Comparison of ENCODE assay signal across 15 cellular contexts in the genomic region with DNA sequence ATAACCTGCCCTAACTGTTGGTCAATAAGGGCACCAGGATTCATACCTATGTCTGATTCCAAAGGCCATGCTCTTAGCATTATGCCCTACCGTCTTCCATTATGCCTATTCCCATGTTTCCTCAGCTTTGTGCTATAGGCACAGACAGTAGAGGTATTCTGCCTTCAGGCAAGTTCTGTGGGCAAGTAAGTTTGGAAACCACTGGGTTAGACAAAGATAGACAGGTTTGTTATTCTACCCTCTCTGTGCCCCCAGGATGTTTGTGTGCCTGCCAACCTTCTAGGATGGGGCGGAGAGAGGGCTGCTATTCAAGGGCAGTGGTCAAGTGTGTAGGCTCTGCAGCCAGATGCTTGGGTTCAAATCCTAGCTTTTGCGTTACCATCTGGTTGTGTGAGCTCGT. TPM values are rescaled to one million over a fixed set of nuclear protein-coding genes. Genes with fewer than 3 reads are reported as not detected.
DNase-seq lines count a peak whose midpoint lies in the region; ATAC-seq and TF ChIP-seq lines count a peak whose summit lies in the region.
"Had no signal": no experiment of that assay in that cellular context is flagged by ENCODE, and none has a peak within 500 bp of the region (broad histone marks: within the 10 kb centered on the region; RNA-seq: fewer than 3 reads in every experiment).

No MANE protein-coding gene starts in this region.

- no peak for TF ChIP-seq CTCF in Calu3 (IDR thresholded peaks at IDR 0.05; ENCODE audit: unreplicated experiment)
- no peak for TF ChIP-seq CTCF in Panc1 (IDR thresholded peaks at IDR 0.05)
- TF ChIP-seq CTCF in esophagus muscularis mucosa (IDR thresholded peaks at IDR 0.05), result no peak
- no peak for TF ChIP-seq CTCF in smooth muscle cell (IDR thresholded peaks at IDR 0.05; ENCODE audit: borderline replicate concordance, insufficient read depth, poor library complexity, severe bottlenecking)
- TF ChIP-seq CTCF in MM.1S (IDR thresholded peaks at IDR 0.05; ENCODE audit: low read length), result no peak

- DNase-seq in Calu3 (no peak), Panc1 (ENCODE audit: low read depth, low spot score) (no peak), esophagus muscularis mucosa (ENCODE audit: extremely low spot score) (no peak), smooth muscle cell (lab: John Stamatoyannopoulos, UW; ENCODE audit: unreplicated experiment) (no peak), MM.1S (no peak), NCI-H187 (lab: John Stamatoyannopoulos, UW) (no peak), NCI-H524 (lab: John Stamatoyannopoulos, UW) (no peak), AML-193 (lab: John Stamatoyannopoulos, UW) (no peak)
- DNase-seq: activated effector memory CD4-positive, alpha-beta T cell treated with Interleukin-2 at 50 U/mL for 16 hours; naive thymus-derived CD4-positive, alpha-beta T cell; NCI-H1436; OCI-M1 had no signal

- H3K36me3 ChIP-seq in Panc1 (ENCODE audit: control insufficient read depth, insufficient read depth, low read length) (no peaks in the 10 kb centered on the region), esophagus muscularis mucosa (peaks cover 0 to 37% (median 15%) of the 10 kb centered on the region in 4 donors), smooth muscle cell (ENCODE audit: low read depth) (no peaks in the 10 kb centered on the region), MM.1S (replicated peaks; ENCODE audit: insufficient read depth, low read length) (no peaks in the 10 kb centered on the region)

- BruUV-seq in Calu3 (replicated peaks; lab: Mats Ljungman, UMichigan) (TSS peak; percentile 74), Panc1 (replicated peaks; lab: Mats Ljungman, UMichigan) (no TSS peak)

- H3K4me3 ChIP-seq in Panc1 (ENCODE audit: low read depth in 2 of 2, low read length in 2 of 2) (no peak overlapping the region), esophagus muscularis mucosa (peak overlapping the region in 2 of 4 donors; percentile 22 to 75), smooth muscle cell (no peak overlapping the region), MM.1S (ENCODE audit: low read length) (no peak overlapping the region)

- TF ChIP-seq EP300 in esophagus muscularis mucosa (IDR thresholded peaks at IDR 0.05), result no peak

- no peak for TF ChIP-seq POLR2A in esophagus muscularis mucosa (IDR thresholded peaks at IDR 0.05; ENCODE audit: low read depth)

- H3K4me1 ChIP-seq in Panc1 (ENCODE audit: control insufficient read depth, insufficient read depth, low read length), result peaks cover 28% of the 10 kb centered on the region
- H3K4me1 ChIP-seq in esophagus muscularis mucosa, result peaks cover 45 to 62% (median 52%) of the 10 kb centered on the region in 4 donors
- peaks cover 27% of the 10 kb centered on the region for H3K4me1 ChIP-seq in smooth muscle cell (ENCODE audit: low read depth)
- peaks cover 32% of the 10 kb centered on the region for H3K4me1 ChIP-seq in MM.1S (ENCODE audit: low read length)

- H4K20me1 ChIP-seq in smooth muscle cell (ENCODE audit: low read depth) (no peaks in the 10 kb centered on the region), MM.1S (ENCODE audit: insufficient read depth, low read length) (no peaks in the 10 kb centered on the region)

- no peak for ATAC-seq in Panc1
- ATAC-seq: naive thymus-derived CD4-positive, alpha-beta T cell had no signal

- H3K79me2 ChIP-seq in smooth muscle cell (ENCODE audit: low read depth) (no peaks in the 10 kb centered on the region), MM.1S (ENCODE audit: low read length) (no peaks in the 10 kb centered on the region)

- H3K4me2 ChIP-seq in smooth muscle cell (peak overlapping the region; percentile 18), MM.1S (ENCODE audit: low read depth, low read length) (no peak overlapping the region)

- intact Hi-C loops in Calu3 (cut with micrococcal nuclease; ENCODE audit: unreplicated experiment) (no loop called here), Panc1 (cut with micrococcal nuclease; ENCODE audit: unreplicated experiment) (no loop called here), esophagus muscularis mucosa (cut with DNase I) (no loop called here)

- in situ Hi-C loops in Panc1 (cut with HindIII; ENCODE audit: low pct_unique_long_range_greater_than_20kb, low sequenced_read_pairs), result no loop called here

- H2AFZ ChIP-seq in smooth muscle cell (ENCODE audit: low read depth) (no peak overlapping the region), MM.1S (ENCODE audit: low read length) (no peak overlapping the region)

- CTCF ChIA-PET in Calu3 (lab: Charles Lee), result interaction anchor here (1.2 to 3.3 kb wide), 3 partner anchors 10 to 13 kb away, joined by 3 to 21 read pairs (median 13); no protein-coding TSS in a partner anchor
- CTCF ChIA-PET in Panc1 (lab: Charles Lee), result no interaction called here

- peak overlapping the region; percentile 34; the same call in 1 of the 2 replicates for H3K27ac ChIP-seq in Panc1 (ENCODE audit: low read length)
- H3K27ac ChIP-seq in esophagus muscularis mucosa (replicated peaks in 1 of 4), result peak overlapping the region; percentile 44 to 72 (median 67)
- no peak overlapping the region for H3K27ac ChIP-seq in smooth muscle cell (ENCODE audit: low read depth)
- H3K27ac ChIP-seq in MM.1S (ENCODE audit: low read length), result no peak overlapping the region

- H3K9ac ChIP-seq in smooth muscle cell (ENCODE audit: low read depth), result no peak overlapping the region
- no peak overlapping the region for H3K9ac ChIP-seq in MM.1S (ENCODE audit: low read length)

- no peaks in the 10 kb centered on the region for H3K9me3 ChIP-seq in Panc1 (ENCODE audit: control insufficient read depth, insufficient read depth, low read depth, low read length)
- no peaks in the 10 kb centered on the region for H3K9me3 ChIP-seq in esophagus muscularis mucosa
- no peaks in the 10 kb centered on the region for H3K9me3 ChIP-seq in smooth muscle cell (replicated peaks; ENCODE audit: low read depth)
- no peaks in the 10 kb centered on the region for H3K9me3 ChIP-seq in MM.1S (replicated peaks; ENCODE audit: insufficient read depth, low read length)

- 84% methylated on average over 4 of the region's 4 CpGs for WGBS in esophagus muscularis mucosa
- WGBS in smooth muscle cell (ENCODE audit: low lambda C conversion rate), result 93% methylated on average over 4 of the region's 4 CpGs

- H3F3A ChIP-seq in smooth muscle cell (ENCODE audit: low read depth) (no peaks in the 10 kb centered on the region), MM.1S (ENCODE audit: insufficient read depth, low read length) (peaks cover 16% of the 10 kb centered on the region)

- H3K27me3 Mint-ChIP-seq in Calu3 (ENCODE audit: unreplicated experiment), result no peaks in the 10 kb centered on the region

- H3K27ac Mint-ChIP-seq in Calu3 (ENCODE audit: unreplicated experiment), result peak overlapping the region; percentile 68
- H3K27ac Mint-ChIP-seq: naive thymus-derived CD4-positive, alpha-beta T cell had no signal

- POLR2A ChIA-PET in Panc1 (lab: Charles Lee), result no interaction called here

- peak overlapping the region; percentile 18 for H3K4me3 Mint-ChIP-seq in Calu3 (ENCODE audit: low read depth, unreplicated experiment)
- H3K4me3 Mint-ChIP-seq: naive thymus-derived CD4-positive, alpha-beta T cell had no signal

- peaks cover 51% of the 10 kb centered on the region for H3K4me1 Mint-ChIP-seq in Calu3 (ENCODE audit: low read depth, unreplicated experiment)

- H3K27me3 ChIP-seq in Panc1 (ENCODE audit: control insufficient read depth, insufficient read depth, low read length) (no peaks in the 10 kb centered on the region), esophagus muscularis mucosa (no peaks in the 10 kb centered on the region), smooth muscle cell (ENCODE audit: low read depth) (no peaks in the 10 kb centered on the region), MM.1S (replicated peaks; ENCODE audit: insufficient read depth, low read length) (no peaks in the 10 kb centered on the region)

- H3K9me2 ChIP-seq in MM.1S (replicated peaks; ENCODE audit: insufficient read depth, low read length), result no peaks in the 10 kb centered on the region

- H3K36me3 Mint-ChIP-seq in Calu3 (ENCODE audit: insufficient read depth, unreplicated experiment), result peaks cover 23% of the 10 kb centered on the region
- H3K36me3 Mint-ChIP-seq: naive thymus-derived CD4-positive, alpha-beta T cell; WTC11 had no signal

- H3K9me3 Mint-ChIP-seq in Calu3 (ENCODE audit: low read depth, unreplicated experiment), result no peaks in the 10 kb centered on the region
- H3K9me3 Mint-ChIP-seq: naive thymus-derived CD4-positive, alpha-beta T cell; WTC11 had no signal

RNA-seq across cellular contexts. Expression of a gene that starts 4.6 kb away (rescaled TPM):
- 8.2 and 11.0 TPM in 2 replicates for total RNA-seq in Calu3 (2022)
- total RNA-seq in Panc1 (2021; ENCODE audit: unreplicated experiment), result 5.8 TPM
- 2.5 TPM for polyA plus RNA-seq in Panc1 (2012; ENCODE audit: insufficient read length)
- total RNA-seq in esophagus muscularis mucosa, result 10 to 100 TPM; 18.3 to 48.2 (median 32.5) TPM
- 4.0 and 5.6 TPM in 2 replicates for total RNA-seq in smooth muscle cell
- 1.9 and 3.6 TPM in 2 replicates for polyA plus RNA-seq in smooth muscle cell

RNA-seq across cellular contexts. Expression of a gene that starts 18.9 kb away (rescaled TPM):
- total RNA-seq in Calu3 (2022) (17.0 and 17.2 TPM in 2 replicates), Panc1 (2021; ENCODE audit: unreplicated experiment) (32.0 TPM), esophagus muscularis mucosa (10 to 100 TPM; 34.5 to 56.0 (median 40.7) TPM), smooth muscle cell (2.4 and 11.4 TPM in 2 replicates)
- 27.4 TPM for polyA plus RNA-seq in Panc1 (2012; ENCODE audit: insufficient read length)
- 6.2 and 8.6 TPM in 2 replicates for polyA plus RNA-seq in smooth muscle cell

RNA-seq across cellular contexts. Expression of a gene that starts 28.8 kb away (rescaled TPM):
- total RNA-seq in Calu3 (2022) (0.42 TPM in 1 of 2 replicates, not detected in the other), Panc1 (2021; ENCODE audit: unreplicated experiment) (not detected), esophagus muscularis mucosa (1 to 10 TPM in 1 of 4 donors, under 1 TPM in 1, not detected in 2; 0.39 to 2.0 TPM), smooth muscle cell (1.8 and 5.1 TPM in 2 replicates)
- not detected for polyA plus RNA-seq in Panc1 (2012; ENCODE audit: insufficient read length)
- polyA plus RNA-seq in smooth muscle cell, result 0.47 and 0.74 TPM in 2 replicates
- total RNA-seq: dermis blood vessel endothelial cell; naive thymus-derived CD4-positive, alpha-beta T cell; WTC11 had no signal
- polyA plus RNA-seq: BJ; naive thymus-derived CD4-positive, alpha-beta T cell had no signal

RNA-seq across cellular contexts. Expression of a gene that starts 48.3 kb away (rescaled TPM):
- total RNA-seq in Calu3 (2022) (29.7 and 33.5 TPM in 2 replicates), Panc1 (2021; ENCODE audit: unreplicated experiment) (47.3 TPM), esophagus muscularis mucosa (10 to 100 TPM; 10.3 to 17.9 (median 13.5) TPM), smooth muscle cell (23.0 and 28.6 TPM in 2 replicates)
- polyA plus RNA-seq in Panc1 (2012; ENCODE audit: insufficient read length), result 18.4 TPM
- polyA plus RNA-seq in smooth muscle cell, result 17.0 and 18.9 TPM in 2 replicates

Comparison
In these comparisons a context has a peak if more than half of its experiments do, and no peak if none do; other contexts are left out.
1. H3K27ac ChIP-seq: peak in Panc1 (single experiment) and esophagus muscularis mucosa (4 of 4); none in smooth muscle cell (single experiment) and MM.1S (single experiment).